2 cellular contexts compared by ENCODE assay signal in genomic region chr7:131124867-131125266, GRCh38.
TF ChIP-seq lines count a peak whose summit lies in the region.

No MANE protein-coding gene starts in this region.

TF ChIP-seq in SK-N-SH treated with all-trans-retinoic acid at 6 μM for 48 hours, 23 proteins besides CTCF, POLR2A, EP300 and RAD21 (continued from another document):
- TF ChIP-seq CREB5 (CRISPR knock-in tag; IDR thresholded peaks at IDR 0.05; ENCODE audit: low read depth), result no peak
- TF ChIP-seq BACH2 (CRISPR knock-in tag; IDR thresholded peaks at IDR 0.05; ENCODE audit: borderline replicate concordance), result no peak
- TF ChIP-seq SNAI2 (CRISPR knock-in tag; IDR thresholded peaks at IDR 0.05), result no peak
- TF ChIP-seq ZNF565 (CRISPR knock-in tag; conservative IDR thresholded peaks at IDR 0.05; ENCODE audit: low read depth), result no peak
- no peak for TF ChIP-seq CSRNP3 (CRISPR knock-in tag; IDR thresholded peaks at IDR 0.05)
- TF ChIP-seq ISL1 (CRISPR knock-in tag; IDR thresholded peaks at IDR 0.05), result no peak

TF ChIP-seq in SK-N-SH, 30 proteins besides CTCF, POLR2A, EP300 and RAD21 (continued from another document):
- TF ChIP-seq ZBTB33 (IDR thresholded peaks at IDR 0.05; ENCODE audit: borderline replicate concordance, low read depth) (no peak), MXI1 (IDR thresholded peaks at IDR 0.05; ENCODE audit: low read depth, low read length) (no peak), NRF1 (IDR thresholded peaks at IDR 0.05; ENCODE audit: low read depth, low read length) (no peak), REST (IDR thresholded peaks at IDR 0.05; ENCODE audit: low read depth, low read length) (no peak), GABPA (IDR thresholded peaks at IDR 0.05; ENCODE audit: low read depth) (no peak), MAX (IDR thresholded peaks at IDR 0.05; ENCODE audit: low read depth) (no peak), JUND (IDR thresholded peaks at IDR 0.05) (no peak), ELF1 (IDR thresholded peaks at IDR 0.05) (no peak), USF2 (IDR thresholded peaks at IDR 0.05; ENCODE audit: borderline replicate concordance, low read depth, low read length) (no peak), TEAD4 (IDR thresholded peaks at IDR 0.05; ENCODE audit: borderline replicate concordance, insufficient read depth) (no peak), GATA2 (CRISPR knock-in tag; IDR thresholded peaks at IDR 0.05) (no peak), TCF12 (IDR thresholded peaks at IDR 0.05) (no peak), FOSL2 (IDR thresholded peaks at IDR 0.05; ENCODE audit: borderline replicate concordance, low read depth) (no peak)
